In the genomic region with DNA sequence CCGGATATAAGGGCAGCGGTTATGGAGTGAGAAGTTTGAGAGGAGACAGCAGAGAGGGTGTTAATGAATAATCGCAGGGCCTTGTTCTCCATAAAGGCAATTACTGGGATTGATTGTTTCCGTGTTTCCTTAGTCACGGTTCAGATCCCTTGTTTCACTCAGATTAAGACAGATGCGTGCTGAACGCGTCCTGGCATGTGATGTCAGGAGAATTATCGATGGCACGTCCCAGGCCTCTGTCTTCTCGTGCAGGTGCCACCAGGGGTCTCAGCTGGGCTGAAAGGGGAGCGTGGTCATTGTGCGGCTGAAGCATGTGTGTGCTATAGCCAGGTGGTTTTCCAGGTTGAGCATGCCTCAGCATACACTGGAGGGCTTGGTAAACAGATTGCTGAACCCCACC, we compare ENCODE assay signal across 11 cellular contexts.
A peak's percentile ranks its signal among the peaks of the same experiment; 100 is the strongest.
DNase-seq lines count a peak whose midpoint lies in the region; ATAC-seq lines count a peak whose summit lies in the region.
"Had no signal": no experiment of that assay in that cellular context is flagged by ENCODE, and none has a peak within 500 bp of the region (broad histone marks: within the 10 kb centered on the region; RNA-seq: fewer than 3 reads in every experiment).

No MANE protein-coding gene starts in this region.

- DNase-seq in DMS153 (lab: John Stamatoyannopoulos, UW) (peak; percentile 56), DMS153 treated with DMSO at 0.1 percent for 48 hours (lab: John Stamatoyannopoulos, UW; ENCODE audit: unreplicated experiment) (no peak), SHP77 treated with DMSO at 0.1 percent for 48 hours (lab: John Stamatoyannopoulos, UW) (peak; percentile 74), retina (peak; percentile 38), NCI-H2196 (lab: John Stamatoyannopoulos, UW; ENCODE audit: unreplicated experiment) (no peak)
- no peak for DNase-seq in stimulated activated CD4-positive, alpha-beta T cell treated with anti-CD3 and anti-CD28 coated beads, Interleukin-4, amount 100 ng/mL, for 24 hours
- DNase-seq: activated T-cell treated with anti-CD3 and anti-CD28 coated beads, Interleukin-2, amount 50 U/mL, for 48 hours; mammary epithelial cell; stimulated activated CD4-positive, alpha-beta T cell treated with anti-CD3 and anti-CD28 coated beads, Interleukin-15, amount 100 ng/mL, for 24 hours had no signal

- peak; percentile 26 for ATAC-seq in HG03439 (IDR thresholded peaks at IDR 0.05; ENCODE audit: unreplicated experiment)
- ATAC-seq in activated CD4-positive, CD25-positive, alpha-beta regulatory T cell treated with anti-CD3 and anti-CD28 coated beads, Interleukin-2, amount 50 U/mL, for 24 hours: no peak

Comparison
In these comparisons a context has a peak if more than half of its experiments do, and no peak if none do; other contexts are left out.
1. DNase-seq: peak in DMS153 (single experiment), SHP77 treated with DMSO at 0.1 percent for 48 hours (single experiment) and retina (single experiment); none in DMS153 treated with DMSO at 0.1 percent for 48 hours (single experiment), NCI-H2196 (single experiment) and stimulated activated CD4-positive, alpha-beta T cell treated with anti-CD3 and anti-CD28 coated beads, Interleukin-4, amount 100 ng/mL, for 24 hours (single experiment).